8 cellular contexts compared by ENCODE assay signal in genomic region chr21:24045775-24046215, GRCh38.
DNase-seq lines count a peak whose midpoint lies in the region; TF ChIP-seq lines count a peak whose summit lies in the region.

No MANE protein-coding gene starts in this region.

- H3K27ac ChIP-seq in colonic mucosa (no peak overlapping the region), mesendoderm (ENCODE audit: low read depth, low read length) (no peak overlapping the region), H9 (ENCODE audit: insufficient read length, low read depth, low read length) (no peak overlapping the region)

- peaks cover 38 to 39% of the 10 kb centered on the region in 2 experiments for H3K9me3 Mint-ChIP-seq in H9

- H3K79me1 ChIP-seq in mesendoderm (ENCODE audit: low read length): no peaks in the 10 kb centered on the region
- no peaks in the 10 kb centered on the region for H3K79me1 ChIP-seq in H9 (ENCODE audit: insufficient read depth, low read depth, low read length, poor library complexity, severe bottlenecking)

- H2BK15ac ChIP-seq in mesendoderm (replicated peaks; ENCODE audit: low read depth) (no peak overlapping the region), H9 (ENCODE audit: low read depth, low read length) (no peak overlapping the region)

- H3K36me3 Mint-ChIP-seq in H9 (ENCODE audit: insufficient read depth in 1 of 3, low read depth in 3 of 3): peaks cover 0 to 5% (median 0%) of the 10 kb centered on the region in 3 experiments; a peak in 2 of 7 replicates

- H3K9ac ChIP-seq in colonic mucosa (ENCODE audit: low read depth in 2 of 2, low read length in 2 of 2): no peak overlapping the region
- H3K9ac ChIP-seq in mesendoderm (ENCODE audit: low read length): no peak overlapping the region
- H3K9ac ChIP-seq in H9 (ENCODE audit: extremely low read depth, insufficient read length, low read length): no peak overlapping the region

- no peak overlapping the region for H2AFZ ChIP-seq in H9 (ENCODE audit: low read length)

- no CpG with 5 or more reads among the region's 2 CpGs for WGBS in mesendoderm (ENCODE audit: extremely low coverage, insufficient coverage, low lambda C conversion rate)
- no CpG with 5 or more reads among the region's 2 CpGs for WGBS in H9 (ENCODE audit: extremely low coverage, insufficient read length, low lambda C conversion rate)

- H3K4me3 Mint-ChIP-seq in H9: no peak overlapping the region

- H3K4ac ChIP-seq in mesendoderm (ENCODE audit: low read depth, low read length): no peak overlapping the region
- no peak overlapping the region for H3K4ac ChIP-seq in H9 (ENCODE audit: low read depth, low read length)

- H3K4me3 ChIP-seq in colonic mucosa (no peak overlapping the region), mesendoderm (ENCODE audit: low read length) (no peak overlapping the region)

- no peak overlapping the region for H3K14ac ChIP-seq in H9 (ENCODE audit: insufficient read depth, low read length)

- H3K36me3 ChIP-seq in colonic mucosa (no peaks in the 10 kb centered on the region), mesendoderm (ENCODE audit: control insufficient read depth, insufficient read depth, low read length) (no peaks in the 10 kb centered on the region)

- no peak overlapping the region for H2BK120ac ChIP-seq in mesendoderm (ENCODE audit: low read depth, low read length)
- H2BK120ac ChIP-seq in H9 (ENCODE audit: low read depth, low read length, poor library complexity, severe bottlenecking): no peak overlapping the region

- H3K79me2 ChIP-seq in mesendoderm (ENCODE audit: control insufficient read depth, insufficient read depth, low read length) (no peaks in the 10 kb centered on the region), H9 (ENCODE audit: insufficient read depth, low read length) (no peaks in the 10 kb centered on the region)

- no peaks in the 10 kb centered on the region for H3K9me3 ChIP-seq in colonic mucosa
- no peaks in the 10 kb centered on the region for H3K9me3 ChIP-seq in H9 (ENCODE audit: control insufficient read depth, low read depth, low read length)

- H3K27me3 ChIP-seq in colonic mucosa (no peaks in the 10 kb centered on the region), mesendoderm (ENCODE audit: insufficient read depth, low read length, poor library complexity) (no peaks in the 10 kb centered on the region), H9 (ENCODE audit: insufficient read depth, low read length) (no peaks in the 10 kb centered on the region)

- H3K18ac ChIP-seq in mesendoderm (ENCODE audit: low read length) (no peak overlapping the region), H9 (ENCODE audit: insufficient read length, low read depth, low read length) (no peak overlapping the region)

- no peak overlapping the region for H4K5ac ChIP-seq in mesendoderm (ENCODE audit: low read length)
- no peak overlapping the region for H4K5ac ChIP-seq in H9 (ENCODE audit: insufficient read length, low read depth, low read length)

- no peak overlapping the region for H4K91ac ChIP-seq in H9 (ENCODE audit: insufficient read length, low read depth, low read length)

- TF ChIP-seq CTCF in colonic mucosa (IDR thresholded peaks at IDR 0.05) (no peak), H9 (conservative IDR thresholded peaks at IDR 0.05) (no peak; the same call in 2 of the 3 replicates)

- intact Hi-C loops in colonic mucosa (cut with DNase I): no loop called here

- no peak overlapping the region for H3T11ph ChIP-seq in H9 (ENCODE audit: low read length)

- H3K23ac ChIP-seq in mesendoderm (ENCODE audit: low read length) (no peak overlapping the region), H9 (ENCODE audit: insufficient read length, low read depth, low read length) (no peak overlapping the region)

- H3K27me3 Mint-ChIP-seq in H9 (ENCODE audit: low read depth): peaks cover under 1% of the 10 kb centered on the region; the same call in 1 of the 2 replicates

- peak; percentile 2 for DNase-seq in stimulated activated CD4-positive, alpha-beta T cell treated with anti-CD3 and anti-CD28 coated beads, Interleukin-2, amount 100 ng/mL, for 48 hours
- no peak for DNase-seq in stimulated activated CD4-positive, alpha-beta T cell treated with anti-CD3 and anti-CD28 coated beads, Interleukin-1b, Interleukin-23, amount 100 ng/mL, for 48 hours
- DNase-seq in RPMI7951 (ENCODE audit: low read depth): peak; percentile 50
- peak; percentile 27 for DNase-seq in colonic mucosa
- peak; percentile 42 for DNase-seq in mesendoderm
- DNase-seq in GF-D8 (lab: John Stamatoyannopoulos, UW): no peak
- no peak for DNase-seq in activated CD4-positive, CD25-positive, alpha-beta regulatory T cell treated with anti-CD3 and anti-CD28 coated beads, Interleukin-2, amount 50 U/mL, for 72 hours
- DNase-seq in H9: no peak

- H4K8ac ChIP-seq in mesendoderm (ENCODE audit: low read depth, low read length) (no peak overlapping the region), H9 (replicated peaks; ENCODE audit: insufficient read length, low read depth, low read length) (no peak overlapping the region)

- H3K27ac Mint-ChIP-seq in H9: 0 out of 7 replicates have a peak overlapping the region, but pooled peaks of 1 of the 3 experiments have one; percentile 31

- H3K23me2 ChIP-seq in H9 (ENCODE audit: insufficient read length, low read depth, low read length, poor library complexity, severe bottlenecking): no peaks in the 10 kb centered on the region

- H2BK5ac ChIP-seq in mesendoderm (ENCODE audit: low read length): no peak overlapping the region
- H2BK5ac ChIP-seq in H9 (ENCODE audit: insufficient read length, low read length): no peak overlapping the region

- no peak overlapping the region for H2BK20ac ChIP-seq in H9 (ENCODE audit: low read depth, low read length, poor library complexity, severe bottlenecking)

- no peak overlapping the region for H2BK12ac ChIP-seq in H9 (ENCODE audit: insufficient read length, low read depth, low read length)

- no peak overlapping the region for H3K56ac ChIP-seq in mesendoderm (ENCODE audit: low read length)
- H3K56ac ChIP-seq in H9 (ENCODE audit: insufficient read length, low read depth, low read length): no peak overlapping the region

- H3K4me1 ChIP-seq in colonic mucosa (no peaks in the 10 kb centered on the region), mesendoderm (ENCODE audit: control insufficient read depth, low read depth, low read length) (no peaks in the 10 kb centered on the region), H9 (ENCODE audit: insufficient read depth, low read length) (no peaks in the 10 kb centered on the region)

- H2AK5ac ChIP-seq in mesendoderm (ENCODE audit: low read length) (no peak overlapping the region), H9 (ENCODE audit: insufficient read length, low read length) (no peak overlapping the region)

- no peaks in the 10 kb centered on the region for H3K4me1 Mint-ChIP-seq in H9

- H4K20me1 ChIP-seq in H9 (ENCODE audit: control insufficient read depth, insufficient read depth, insufficient read length): no peaks in the 10 kb centered on the region

- H3K4me2 ChIP-seq in mesendoderm (ENCODE audit: low read length) (no peak overlapping the region), H9 (ENCODE audit: insufficient read depth, insufficient read length, low read length) (no peak overlapping the region)

Comparison
In these comparisons a context has a peak if more than half of its experiments do, and no peak if none do; other contexts are left out.
1. DNase-seq: peak in stimulated activated CD4-positive, alpha-beta T cell treated with anti-CD3 and anti-CD28 coated beads, Interleukin-2, amount 100 ng/mL, for 48 hours (2 of 2), RPMI7951 (single experiment), colonic mucosa (single experiment) and mesendoderm (single experiment); none in stimulated activated CD4-positive, alpha-beta T cell treated with anti-CD3 and anti-CD28 coated beads, Interleukin-1b, Interleukin-23, amount 100 ng/mL, for 48 hours (single experiment), GF-D8 (single experiment), activated CD4-positive, CD25-positive, alpha-beta regulatory T cell treated with anti-CD3 and anti-CD28 coated beads, Interleukin-2, amount 50 U/mL, for 72 hours (single experiment) and H9 (single experiment).